In the genomic region with DNA sequence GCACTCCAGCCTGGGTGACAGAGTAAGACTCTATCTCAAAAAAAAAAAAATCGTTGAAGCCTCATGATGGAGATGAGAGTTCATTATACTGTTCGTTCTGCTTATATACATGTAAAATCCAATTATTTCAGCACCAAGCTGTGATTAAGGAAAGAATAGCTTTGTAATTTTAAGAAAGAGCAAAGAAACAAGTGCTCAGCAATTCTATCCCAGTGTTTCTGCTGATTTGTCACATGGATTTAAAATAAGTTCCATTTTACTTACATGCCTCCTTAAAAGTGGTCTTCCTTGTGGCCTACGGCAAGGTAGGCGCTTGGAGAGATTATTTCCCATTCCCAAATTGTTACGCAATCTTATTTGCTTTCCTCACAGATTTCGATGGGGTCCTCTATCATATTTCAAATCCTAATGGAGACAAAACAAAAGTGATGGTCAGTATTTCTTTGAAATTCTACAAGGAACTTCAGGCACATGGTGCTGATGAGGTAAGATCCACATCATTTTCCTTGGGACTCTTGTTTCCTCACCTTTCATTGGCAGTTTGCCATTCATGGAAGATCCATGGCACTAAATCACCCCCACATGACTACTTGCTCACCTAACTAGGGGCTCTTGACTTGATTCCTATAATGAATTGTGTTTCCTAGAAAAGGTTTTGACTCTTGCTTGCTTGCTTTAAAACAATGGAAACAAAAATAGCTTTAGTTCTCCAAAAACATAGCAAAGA, we compare ENCODE assay signal across 8 cellular contexts. TPM values are rescaled to one million over a fixed set of nuclear protein-coding genes. Genes with fewer than 3 reads are reported as not detected.
DNase-seq lines count a peak whose midpoint lies in the region; ATAC-seq and TF ChIP-seq lines count a peak whose summit lies in the region.

No MANE protein-coding gene starts in this region.

- no peak overlapping the region for H3K4me3 ChIP-seq in CD8-positive, alpha-beta memory T cell (ENCODE audit: low read length)

- POLR2A ChIA-PET in CD8-positive, alpha-beta memory T cell (lab: Charles Lee) = interaction anchor here (0.7 to 2.5 kb wide), 7 partner anchors 8 to 978 kb away, joined by 3 to 10 read pairs (median 5); partner anchors contain the start of genes ARPC2 and ZFAND2B

- H3K27me3 Mint-ChIP-seq in CD8-positive, alpha-beta memory T cell = no peaks in the 10 kb centered on the region
- no peaks in the 10 kb centered on the region for H3K27me3 Mint-ChIP-seq in central memory CD8-positive, alpha-beta T cell
- no peaks in the 10 kb centered on the region for H3K27me3 Mint-ChIP-seq in osteocyte (ENCODE audit: unreplicated experiment)

- no peak for DNase-seq in CD8-positive, alpha-beta memory T cell
- DNase-seq in MV-4-11 (lab: John Stamatoyannopoulos, UW) (peak; percentile 66), osteocyte (ENCODE audit: extremely low spot score, unreplicated experiment) (no peak), GOT3 (lab: John Stamatoyannopoulos, UW) (no peak), hippocampal formation (lab: John Stamatoyannopoulos, UW) (no peak)
- no peak for DNase-seq in central memory CD8-positive, alpha-beta T cell (ENCODE audit: low spot score in 2 of 2)

- no peaks in the 10 kb centered on the region for H3K9me3 Mint-ChIP-seq in CD8-positive, alpha-beta memory T cell
- H3K9me3 Mint-ChIP-seq in central memory CD8-positive, alpha-beta T cell = no peaks in the 10 kb centered on the region
- no peaks in the 10 kb centered on the region for H3K9me3 Mint-ChIP-seq in osteocyte (ENCODE audit: unreplicated experiment)

- peaks cover 23 to 88% (median 30%) of the 10 kb centered on the region in 3 donors for H3K36me3 Mint-ChIP-seq in CD8-positive, alpha-beta memory T cell
- H3K36me3 Mint-ChIP-seq in central memory CD8-positive, alpha-beta T cell (ENCODE audit: insufficient read depth) = peaks cover 81% of the 10 kb centered on the region
- peaks cover 56% of the 10 kb centered on the region for H3K36me3 Mint-ChIP-seq in osteocyte (ENCODE audit: unreplicated experiment)

- peak overlapping the region in 6 of 7 donors; percentile 1 to 82 (median 56) for H3K4me3 Mint-ChIP-seq in CD8-positive, alpha-beta memory T cell
- peak overlapping the region; percentile 59 for H3K4me3 Mint-ChIP-seq in central memory CD8-positive, alpha-beta T cell
- H3K4me3 Mint-ChIP-seq in osteocyte (ENCODE audit: unreplicated experiment) = no peak overlapping the region

- CTCF ChIA-PET in CD8-positive, alpha-beta memory T cell (lab: Charles Lee) = interaction anchor here (0.9 to 2.7 kb wide), 6 partner anchors 9 to 167 kb away, joined by 3 to 13 read pairs (median 8); partner anchors contain the start of genes AAMP, ARPC2 and PNKD

- H3K27ac Mint-ChIP-seq in CD8-positive, alpha-beta memory T cell = peak overlapping the region; percentile 73 to 94 (median 92)
- H3K27ac Mint-ChIP-seq in central memory CD8-positive, alpha-beta T cell (ENCODE audit: low read depth) = peak overlapping the region; percentile 89
- peak overlapping the region; percentile 86 for H3K27ac Mint-ChIP-seq in osteocyte (ENCODE audit: unreplicated experiment)

- H3K4me1 Mint-ChIP-seq in CD8-positive, alpha-beta memory T cell = peaks cover 77 to 89% (median 85%) of the 10 kb centered on the region in 3 donors
- H3K4me1 Mint-ChIP-seq in central memory CD8-positive, alpha-beta T cell = peaks cover 76% of the 10 kb centered on the region
- H3K4me1 Mint-ChIP-seq in osteocyte (ENCODE audit: unreplicated experiment) = peaks cover 46% of the 10 kb centered on the region

- TF ChIP-seq CTCF in osteocyte (IDR thresholded peaks at IDR 0.05) = no peak

- peaks cover 65% of the 10 kb centered on the region for H3K4me1 ChIP-seq in CD8-positive, alpha-beta memory T cell (ENCODE audit: insufficient read depth, low read length)

- H3K36me3 ChIP-seq in CD8-positive, alpha-beta memory T cell (ENCODE audit: insufficient read depth, low read length) = peaks cover 47% of the 10 kb centered on the region

- no peaks in the 10 kb centered on the region for H3K27me3 ChIP-seq in CD8-positive, alpha-beta memory T cell (ENCODE audit: insufficient read depth, low read length, poor library complexity, severe bottlenecking)

- no peaks in the 10 kb centered on the region for H3K9me3 ChIP-seq in CD8-positive, alpha-beta memory T cell (ENCODE audit: low read length)

- no peak for ATAC-seq in central memory CD8-positive, alpha-beta T cell (replicated peaks; ENCODE audit: extremely low read depth, poor library complexity, severe bottlenecking)
- no peak for ATAC-seq in HG03139 (IDR thresholded peaks at IDR 0.05; ENCODE audit: unreplicated experiment)
- ATAC-seq in activated CD4-positive, CD25-positive, alpha-beta regulatory T cell treated with anti-CD3 and anti-CD28 coated beads, Interleukin-2, amount 50 U/mL, for 24 hours = no peak

- no peak overlapping the region for H3K27ac ChIP-seq in CD8-positive, alpha-beta memory T cell (ENCODE audit: low read depth, low read length)

RNA-seq across cellular contexts. Expression of gene ARPC2, which starts 11.5 kb away (rescaled TPM):
- total RNA-seq in CD8-positive, alpha-beta memory T cell = 100 to 1,000 TPM; 575 to 600 TPM
- polyA plus RNA-seq in CD8-positive, alpha-beta memory T cell = 970 TPM
- 265 and 284 TPM in 2 replicates for total RNA-seq in osteocyte

RNA-seq across cellular contexts. Expression of gene GPBAR1, which starts 32.3 kb away (rescaled TPM):
- total RNA-seq in CD8-positive, alpha-beta memory T cell = under 1 TPM; 0.51 to 0.72 TPM
- polyA plus RNA-seq in CD8-positive, alpha-beta memory T cell = not detected
- total RNA-seq in osteocyte = not detected in 2 replicates

RNA-seq across cellular contexts. Expression of gene AAMP, which starts 41.4 kb away (rescaled TPM):
- total RNA-seq in CD8-positive, alpha-beta memory T cell = 10 to 100 TPM; 94.8 to 95.2 TPM
- 86.1 TPM for polyA plus RNA-seq in CD8-positive, alpha-beta memory T cell
- total RNA-seq in osteocyte = 62.9 and 66.3 TPM in 2 replicates

RNA-seq across cellular contexts. Expression of gene PNKD, which starts 41.8 kb away (rescaled TPM):
- 10 to 100 TPM; 26.8 to 31.6 TPM for total RNA-seq in CD8-positive, alpha-beta memory T cell
- 111 TPM for polyA plus RNA-seq in CD8-positive, alpha-beta memory T cell
- total RNA-seq in osteocyte = 43.0 and 45.0 TPM in 2 replicates
